In the genomic region with DNA sequence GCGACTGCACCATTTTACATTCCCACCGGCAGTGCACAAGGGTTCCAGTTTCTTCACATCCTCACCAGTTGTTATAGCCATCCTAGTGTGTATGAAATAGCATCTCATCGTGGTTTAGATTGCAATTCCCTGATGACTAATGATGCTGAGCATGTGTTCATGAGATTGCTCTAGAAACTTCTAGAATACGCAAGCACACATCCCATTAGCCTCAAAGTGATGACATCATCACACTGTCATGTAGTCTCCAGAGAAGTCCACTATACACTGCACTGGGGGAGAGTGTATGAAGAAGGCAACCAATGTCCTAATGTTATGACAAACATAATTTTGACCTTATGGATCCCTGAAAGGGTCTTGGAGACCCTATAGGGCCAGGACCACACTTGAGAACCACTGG, we compare ENCODE assay signal across 19 cellular contexts. TPM values are rescaled to one million over a fixed set of nuclear protein-coding genes. Genes with fewer than 3 reads are reported as not detected.
DNase-seq lines count a peak whose midpoint lies in the region; ATAC-seq and TF ChIP-seq lines count a peak whose summit lies in the region.
"Had no signal": no experiment of that assay in that cellular context is flagged by ENCODE, and none has a peak within 500 bp of the region (broad histone marks: within the 10 kb centered on the region; RNA-seq: fewer than 3 reads in every experiment).

No MANE protein-coding gene starts in this region.

- CTCF ChIA-PET in AG04449 (lab: Yijun Ruan, JAX): interaction anchor here (1.8 kb wide), 1 partner anchor 70 kb away, joined by 8 read pairs; no protein-coding TSS in a partner anchor

- H3K4me3 Mint-ChIP-seq in HFFc6: no peak overlapping the region
- H3K4me3 Mint-ChIP-seq: activated naive CD8-positive, alpha-beta T cell had no signal

- no peak overlapping the region for H3K4me3 ChIP-seq in AG04449 (ENCODE audit: low read depth, low read length)
- no peak overlapping the region for H3K4me3 ChIP-seq in adipocyte (ENCODE audit: low read length)
- H3K4me3 ChIP-seq: coronary artery, tibial artery had no signal

- TF ChIP-seq CTCF in AG04449 (IDR thresholded peaks at IDR 0.05; ENCODE audit: insufficient read depth, low read length, missing control alignments): no peak
- TF ChIP-seq CTCF in HFFc6 (IDR thresholded peaks at IDR 0.05): no peak

- peak; percentile 72 for DNase-seq in AG04449 (ENCODE audit: low read depth, low spot score)
- peak; percentile 92 for DNase-seq in HFFc6
- peak; percentile 53 for DNase-seq in adipocyte (ENCODE audit: low read depth)
- peak; percentile 67 for DNase-seq in fibroblast of the conjunctiva (ENCODE audit: low read depth)
- no peak for DNase-seq in activated CD8-positive, alpha-beta memory T cell treated with anti-CD3 and anti-CD28 coated beads for 24 hours
- DNase-seq: activated CD8-positive, alpha-beta memory T cell treated with anti-CD3 and anti-CD28 coated beads, Interleukin-2, amount 50 U/mL, for 48 hours; AML-193; foreskin melanocyte; KBM-7; NCI-H1930; NK-92 treated with Interleukin-12 subunit alpha and Interleukin-12 subunit beta, amount 100 ng/mL, for 24 hours; stimulated activated CD4-positive, alpha-beta T cell treated with anti-CD3 and anti-CD28 coated beads, Interleukin-15, amount 100 ng/mL, for 24 hours; tibial artery had no signal

- ATAC-seq in HG03139 (IDR thresholded peaks at IDR 0.05; ENCODE audit: unreplicated experiment) (no peak), HG03025 (IDR thresholded peaks at IDR 0.05; ENCODE audit: low FRiP score, unreplicated experiment) (no peak), HG03108 (IDR thresholded peaks at IDR 0.05; ENCODE audit: unreplicated experiment) (no peak)
- ATAC-seq: activated CD4-positive, CD25-positive, alpha-beta regulatory T cell treated with anti-CD3 and anti-CD28 coated beads, Interleukin-2, amount 50 U/mL, for 24 hours had no signal

- no peak overlapping the region for H3K9ac ChIP-seq in adipocyte (ENCODE audit: low read length)

- H3K9me3 ChIP-seq in adipocyte (ENCODE audit: control insufficient read depth, low read length): no peaks in the 10 kb centered on the region
- H3K9me3 ChIP-seq: tibial artery had no signal

- peaks cover 39% of the 10 kb centered on the region for H3K36me3 ChIP-seq in adipocyte (ENCODE audit: control insufficient read depth, insufficient read depth, low read length, severe bottlenecking)
- H3K36me3 ChIP-seq: tibial artery had no signal

- no peaks in the 10 kb centered on the region for H3K27me3 ChIP-seq in adipocyte (replicated peaks; ENCODE audit: control insufficient read depth, insufficient read depth, low read length)
- H3K27me3 ChIP-seq: tibial artery had no signal

- no peaks in the 10 kb centered on the region for H3K9me3 Mint-ChIP-seq in HFFc6

- H3K4me1 ChIP-seq in adipocyte (ENCODE audit: control insufficient read depth, insufficient read depth, low read length): peaks cover 31% of the 10 kb centered on the region

- H3K4me1 Mint-ChIP-seq in HFFc6 (ENCODE audit: low read depth): peaks cover 47% of the 10 kb centered on the region

- H3K27ac Mint-ChIP-seq in HFFc6: no peak overlapping the region; the same call in 1 of the 2 replicates
- H3K27ac Mint-ChIP-seq: activated naive CD8-positive, alpha-beta T cell had no signal

- H3K36me3 Mint-ChIP-seq in HFFc6 (ENCODE audit: low read depth): no peaks in the 10 kb centered on the region
- H3K36me3 Mint-ChIP-seq: activated naive CD8-positive, alpha-beta T cell had no signal

- no peaks in the 10 kb centered on the region; the same call in 1 of the 2 replicates for H3K27me3 Mint-ChIP-seq in HFFc6 (ENCODE audit: insufficient read depth)
- H3K27me3 Mint-ChIP-seq: activated naive CD8-positive, alpha-beta T cell had no signal

- POLR2A ChIA-PET in AG04449 (lab: Yijun Ruan, JAX): no interaction called here

RNA-seq across cellular contexts. Expression of a gene that starts 30.2 kb away (rescaled TPM):
- total RNA-seq in HFFc6 (2021; fragmentation: NEBNext Ultra II Directional; extraction: Animal tissue kit (Norgen Biotek cat#: 25700)): 10 to 100 TPM; 55.7 to 84.5 (median 69.4) TPM
